ENCODE assay signal across 29 cellular contexts in genomic region chr10:21095073-21095472, GRCh38.
"Had no signal": no experiment of that assay in that cellular context is flagged by ENCODE, and none has a peak within 500 bp of the region (broad histone marks: within the 10 kb centered on the region; RNA-seq: fewer than 3 reads in every experiment).

No MANE protein-coding gene starts in this region.

- FAIRE-seq: small intestine had no signal

- H3K4me1 Mint-ChIP-seq: natural killer cell; stimulated activated effector memory CD8-positive, alpha-beta T cell treated with anti-CD3 and anti-CD28 coated beads, Interleukin-12 subunit alpha, Interleukin-12 subunit beta, amount 100 ng/mL, for 72 hours; stimulated activated naive B cell treated with anti-CD40 and anti-IgM and Interleukin-4, amounts not matched to agents 10 μg/mL and 1 μg/mL and 100 μg/mL, for 72 hours had no signal

- DNase-seq: naive thymus-derived CD4-positive, alpha-beta T cell; natural killer cell; occipital lobe; ovary; posterior cingulate gyrus; psoas muscle; right cardiac atrium; right lobe of liver; sigmoid colon; small intestine; stimulated activated CD4-positive, alpha-beta T cell treated with anti-CD3 and anti-CD28 coated beads, Interleukin-15, amount 100 ng/mL, for 24 hours; stimulated activated CD4-positive, alpha-beta T cell treated with anti-CD3 and anti-CD28 coated beads, Interleukin-2, amount 100 ng/mL, for 24 hours; stimulated activated CD4-positive, alpha-beta T cell treated with anti-CD3 and anti-CD28 coated beads, Interleukin-2, amount 100 ng/mL, for 48 hours; stimulated activated CD4-positive, alpha-beta T cell treated with anti-CD3 and anti-CD28 coated beads, Interleukin-4, amount 100 ng/mL, for 24 hours; stimulated activated naive B cell treated with anti-CD40 and anti-IgM and Interleukin-4, amounts not matched to agents 10 μg/mL and 1 μg/mL and 100 μg/mL, for 72 hours; stimulated activated naive CD4-positive, alpha-beta T cell treated with Interleukin-2 at 50 U/mL for 16 hours; stomach; thyroid gland; trophoblast cell; upper lobe of right lung; uterus had no signal

- H3K9me3 Mint-ChIP-seq: natural killer cell; nephron; stimulated activated effector memory CD8-positive, alpha-beta T cell treated with anti-CD3 and anti-CD28 coated beads, Interleukin-12 subunit alpha, Interleukin-12 subunit beta, amount 100 ng/mL, for 72 hours; stimulated activated naive CD8-positive, alpha-beta T cell treated with anti-CD3 and anti-CD28 coated beads, Interleukin-15, Interleukin-2, amounts not matched to agents 100 ng/mL and 50 ng/mL, for 24 hours had no signal

- H3K27ac Mint-ChIP-seq: naive thymus-derived CD4-positive, alpha-beta T cell; natural killer cell; nephron; progenitor cell of endocrine pancreas; stimulated activated effector memory CD8-positive, alpha-beta T cell treated with anti-CD3 and anti-CD28 coated beads, Interleukin-12 subunit alpha, Interleukin-12 subunit beta, amount 100 ng/mL, for 72 hours; stimulated activated naive B cell treated with anti-CD40 and anti-IgM and Interleukin-4, amounts not matched to agents 10 μg/mL and 1 μg/mL and 100 μg/mL, for 72 hours; stimulated activated naive CD8-positive, alpha-beta T cell treated with anti-CD3 and anti-CD28 coated beads, Interleukin-15, Interleukin-2, amounts not matched to agents 100 ng/mL and 50 ng/mL, for 24 hours had no signal

- H3K27me3 Mint-ChIP-seq: progenitor cell of endocrine pancreas; stimulated activated naive CD8-positive, alpha-beta T cell treated with anti-CD3 and anti-CD28 coated beads, Interleukin-15, Interleukin-2, amounts not matched to agents 100 ng/mL and 50 ng/mL, for 24 hours had no signal

- H3K9ac ChIP-seq: parathyroid adenoma had no signal

- H3K4me3 ChIP-seq: ovary, psoas muscle, right lobe of liver, sigmoid colon, stomach, thoracic aorta, thyroid gland, tibial nerve, upper lobe of right lung, uterus had no signal

- H3K36me3 ChIP-seq: ovary, right lobe of liver, sigmoid colon, stomach, thoracic aorta, thyroid gland, tibial nerve, upper lobe of right lung, uterus had no signal

- H3K27me3 ChIP-seq: ovary, right lobe of liver, sigmoid colon, stomach, thyroid gland, tibial nerve, upper lobe of right lung, uterus had no signal

- H3K27ac ChIP-seq: ovary, parathyroid adenoma, psoas muscle, right lobe of liver, sigmoid colon, stomach, thoracic aorta, thyroid gland, tibial nerve, upper lobe of right lung, uterus had no signal

- ATAC-seq: naive thymus-derived CD4-positive, alpha-beta T cell; natural killer cell; psoas muscle; right cardiac atrium; right lobe of liver; stimulated activated effector memory CD8-positive, alpha-beta T cell treated with anti-CD3 and anti-CD28 coated beads, Interleukin-12 subunit alpha, Interleukin-12 subunit beta, amount 100 ng/mL, for 72 hours; stimulated activated naive B cell treated with anti-CD40 and anti-IgM and Interleukin-4, amounts not matched to agents 10 μg/mL and 1 μg/mL and 100 μg/mL, for 72 hours; upper lobe of right lung had no signal

- H3K4me3 Mint-ChIP-seq: naive thymus-derived CD4-positive, alpha-beta T cell; natural killer cell; nephron; neural crest cell; stimulated activated effector memory CD8-positive, alpha-beta T cell treated with anti-CD3 and anti-CD28 coated beads, Interleukin-12 subunit alpha, Interleukin-12 subunit beta, amount 100 ng/mL, for 72 hours; stimulated activated naive B cell treated with anti-CD40 and anti-IgM and Interleukin-4, amounts not matched to agents 10 μg/mL and 1 μg/mL and 100 μg/mL, for 72 hours; stimulated activated naive CD8-positive, alpha-beta T cell treated with anti-CD3 and anti-CD28 coated beads, Interleukin-15, Interleukin-2, amounts not matched to agents 100 ng/mL and 50 ng/mL, for 24 hours had no signal

- H2AFZ ChIP-seq: parathyroid adenoma had no signal

- H3K36me3 Mint-ChIP-seq: naive thymus-derived CD4-positive, alpha-beta T cell; natural killer cell; stimulated activated effector memory CD8-positive, alpha-beta T cell treated with anti-CD3 and anti-CD28 coated beads, Interleukin-12 subunit alpha, Interleukin-12 subunit beta, amount 100 ng/mL, for 72 hours; stimulated activated naive B cell treated with anti-CD40 and anti-IgM and Interleukin-4, amounts not matched to agents 10 μg/mL and 1 μg/mL and 100 μg/mL, for 72 hours had no signal

- H3K4me1 ChIP-seq: psoas muscle, right lobe of liver, sigmoid colon, uterus had no signal

- H3K9me3 ChIP-seq: ovary, psoas muscle, right lobe of liver, sigmoid colon, stomach, thoracic aorta, thyroid gland, tibial nerve, upper lobe of right lung, uterus had no signal
